10 cellular contexts compared by ENCODE assay signal in the genomic region with DNA sequence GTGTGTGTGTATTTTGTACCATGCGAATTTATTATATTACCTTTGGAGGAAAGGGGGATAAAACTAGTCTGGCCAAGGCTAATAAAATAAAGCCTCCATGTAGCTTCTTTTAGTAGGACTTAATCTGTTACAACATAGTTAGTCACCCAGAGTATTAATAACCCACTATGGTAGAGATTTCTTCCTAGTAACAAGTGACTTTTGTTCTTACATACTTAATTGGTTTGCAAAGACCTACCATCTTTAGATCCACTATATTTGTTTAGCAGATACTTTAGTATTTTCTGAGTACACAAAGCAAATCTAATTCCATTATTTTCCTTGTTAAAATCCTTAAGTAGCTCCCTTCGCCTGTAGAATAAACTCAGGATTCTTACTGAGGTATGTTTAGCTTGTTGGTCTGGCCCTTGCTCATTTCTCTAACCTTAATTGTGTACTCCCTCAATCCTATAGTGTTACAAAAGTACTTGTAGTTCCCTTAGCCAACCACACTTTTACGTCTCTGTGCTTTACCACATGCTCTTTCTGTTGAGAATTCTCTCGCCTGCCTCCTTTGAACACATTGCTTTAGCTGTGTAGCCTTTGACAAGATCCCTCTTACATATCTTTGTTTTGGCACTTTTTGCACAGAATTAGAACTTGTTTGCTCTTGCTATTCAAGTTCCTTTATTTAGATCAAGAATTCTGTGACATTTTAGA. TPM values are rescaled to one million over a fixed set of nuclear protein-coding genes. Genes with fewer than 3 reads are reported as not detected.
DNase-seq lines count a peak whose midpoint lies in the region; ATAC-seq and TF ChIP-seq lines count a peak whose summit lies in the region.
"Had no signal": no experiment of that assay in that cellular context is flagged by ENCODE, and none has a peak within 500 bp of the region (broad histone marks: within the 10 kb centered on the region; RNA-seq: fewer than 3 reads in every experiment).

No MANE protein-coding gene starts in this region.

- DNase-seq in AG20443 (ENCODE audit: low spot score) (peak; percentile 33), HT-29 (ENCODE audit: low spot score) (peak; percentile 23), astrocyte of the spinal cord (ENCODE audit: low read depth, low spot score) (peak; percentile 43), lower lobe of right lung (no peak)
- no peak for DNase-seq in activated CD8-positive, alpha-beta T cell treated with anti-CD3 and anti-CD28 coated beads for 36 hours
- DNase-seq in effector CD8-positive, alpha-beta T cell (lab: John Stamatoyannopoulos, UW) = no peak
- DNase-seq: central memory CD4-positive, alpha-beta T cell; NCI-H446 had no signal

- no peaks in the 10 kb centered on the region for H3K27me3 ChIP-seq in lower lobe of right lung (ENCODE audit: low read depth)

- H3K27ac Mint-ChIP-seq in activated CD8-positive, alpha-beta T cell treated with anti-CD3 and anti-CD28 coated beads for 36 hours = no peak overlapping the region

- in situ Hi-C loops in astrocyte of the spinal cord (cut with HindIII; ENCODE audit: low sequenced_read_pairs) = no loop called here

- H3K9me3 ChIP-seq in lower lobe of right lung = no peaks in the 10 kb centered on the region

- H3K4me3 Mint-ChIP-seq in activated CD8-positive, alpha-beta T cell treated with anti-CD3 and anti-CD28 coated beads for 36 hours = no peak overlapping the region

- H3K27me3 Mint-ChIP-seq in activated CD8-positive, alpha-beta T cell treated with anti-CD3 and anti-CD28 coated beads for 36 hours = no peaks in the 10 kb centered on the region

- H3K9me3 Mint-ChIP-seq in activated CD8-positive, alpha-beta T cell treated with anti-CD3 and anti-CD28 coated beads for 36 hours = no peaks in the 10 kb centered on the region

- POLR2A ChIA-PET in activated CD8-positive, alpha-beta T cell treated with anti-CD3 and anti-CD28 coated beads for 36 hours (lab: Charles Lee) = interaction anchor here (0.6 to 1.2 kb wide), 5 partner anchors 19 to 179 kb away, joined by 3 to 7 read pairs (median 3); a partner anchor contains a TSS

- peaks cover 44% of the 10 kb centered on the region for H3K36me3 ChIP-seq in lower lobe of right lung

- ATAC-seq in lower lobe of right lung = peak; percentile 82 to 83
- no peak for ATAC-seq in HG02840 (IDR thresholded peaks at IDR 0.05; ENCODE audit: low FRiP score, unreplicated experiment)
- no peak for ATAC-seq in activated CD8-positive, alpha-beta T cell treated with anti-CD3 and anti-CD28 coated beads for 36 hours
- ATAC-seq in GM21619 (IDR thresholded peaks at IDR 0.05; ENCODE audit: unreplicated experiment) = no peak

- H3K4me1 ChIP-seq in lower lobe of right lung = peaks cover 49% of the 10 kb centered on the region

- TF ChIP-seq CTCF in astrocyte of the spinal cord (IDR thresholded peaks at IDR 0.05; ENCODE audit: low read depth, low read length) (no peak), lower lobe of right lung (IDR thresholded peaks at IDR 0.05) (no peak)
- TF ChIP-seq CTCF in activated CD8-positive, alpha-beta T cell treated with anti-CD3 and anti-CD28 coated beads for 36 hours (IDR thresholded peaks at IDR 0.05) = no peak

- CTCF ChIA-PET in activated CD8-positive, alpha-beta T cell treated with anti-CD3 and anti-CD28 coated beads for 36 hours (lab: Charles Lee) = interaction anchor here (1.1 to 1.6 kb wide), 3 partner anchors 9 to 40 kb away, joined by 4 read pairs; no protein-coding TSS in a partner anchor

- intact Hi-C loops in lower lobe of right lung (cut with DNase I) = no loop called here
- intact Hi-C loops in activated CD8-positive, alpha-beta T cell treated with anti-CD3 and anti-CD28 coated beads for 36 hours (cut with micrococcal nuclease) = no loop called here

- H3K27ac ChIP-seq in lower lobe of right lung = peak overlapping the region; percentile 22

- peaks cover 24% of the 10 kb centered on the region for H3K36me3 Mint-ChIP-seq in activated CD8-positive, alpha-beta T cell treated with anti-CD3 and anti-CD28 coated beads for 36 hours (ENCODE audit: low read depth)

- peaks cover 40% of the 10 kb centered on the region for H3K4me1 Mint-ChIP-seq in activated CD8-positive, alpha-beta T cell treated with anti-CD3 and anti-CD28 coated beads for 36 hours (ENCODE audit: low read depth)

- H3K4me3 ChIP-seq in astrocyte of the spinal cord (ENCODE audit: low read depth, low read length) (no peak overlapping the region), lower lobe of right lung (no peak overlapping the region)

RNA-seq across cellular contexts. Expression of a gene that starts 23.6 kb away (rescaled TPM):
- 78.9 and 92.0 TPM in 2 replicates for total RNA-seq in HT-29 (2014; rRNA removed; shearing (Covaris generic))
- total RNA-seq in lower lobe of right lung = 220 TPM
- total RNA-seq in activated CD8-positive, alpha-beta T cell treated with anti-CD3 and anti-CD28 coated beads for 36 hours = 100 to 1,000 TPM; 137 to 142 TPM

Comparison
In these comparisons a context has a peak if more than half of its experiments do, and no peak if none do; other contexts are left out.
1. DNase-seq: peak in AG20443 (single experiment), HT-29 (single experiment) and astrocyte of the spinal cord (single experiment); none in lower lobe of right lung (single experiment), activated CD8-positive, alpha-beta T cell treated with anti-CD3 and anti-CD28 coated beads for 36 hours (single experiment) and effector CD8-positive, alpha-beta T cell (single experiment).
2. ATAC-seq: peak in lower lobe of right lung (2 of 2); none in HG02840 (single experiment), activated CD8-positive, alpha-beta T cell treated with anti-CD3 and anti-CD28 coated beads for 36 hours (single experiment) and GM21619 (single experiment).